8 cellular contexts compared by ENCODE assay signal in the genomic region with DNA sequence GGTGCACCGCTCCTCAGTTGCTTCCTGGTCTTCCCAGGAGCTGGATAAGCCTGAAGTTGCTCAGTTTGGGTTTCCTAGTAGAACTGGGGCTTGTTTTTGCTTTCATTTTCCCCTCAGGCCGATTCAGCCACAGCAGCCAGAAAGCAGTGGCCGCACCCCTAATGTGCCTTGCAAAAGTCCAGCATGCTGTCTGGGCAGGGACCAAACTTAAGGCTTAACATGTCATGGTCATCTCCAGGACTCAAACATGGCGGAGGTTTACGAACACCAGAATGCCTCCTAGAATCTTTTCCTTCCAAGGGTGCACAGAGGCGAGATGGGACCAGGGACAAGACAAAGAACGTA. TPM values are rescaled to one million over a fixed set of nuclear protein-coding genes. Genes with fewer than 3 reads are reported as not detected.
DNase-seq lines count a peak whose midpoint lies in the region; ATAC-seq and TF ChIP-seq lines count a peak whose summit lies in the region.

No MANE protein-coding gene starts in this region.

- H3K4me2 ChIP-seq in neural cell (ENCODE audit: low read length), result peak overlapping the region; percentile 94

- no peak for TF ChIP-seq EP300 in neural cell (conservative IDR thresholded peaks at IDR 0.05; ENCODE audit: poor library complexity, severe bottlenecking)

- peaks cover 35% of the 10 kb centered on the region for H3K79me2 ChIP-seq in neural cell (replicated peaks; ENCODE audit: insufficient read depth, low read length)

- H3K9me3 ChIP-seq in RWPE2 (ENCODE audit: severe bottlenecking), result no peaks in the 10 kb centered on the region
- no peaks in the 10 kb centered on the region for H3K9me3 ChIP-seq in duodenal mucosa (ENCODE audit: control insufficient read depth in 1 of 2, low read length in 2 of 2)
- no peaks in the 10 kb centered on the region for H3K9me3 ChIP-seq in neural cell (ENCODE audit: low read length)

- H3K4me3 ChIP-seq in RWPE2 (ENCODE audit: severe bottlenecking) (peak overlapping the region; percentile 41), duodenal mucosa (ENCODE audit: low read depth in 1 of 2, low read length in 2 of 2) (peak overlapping the region; percentile 79 to 89), neural cell (ENCODE audit: low read length) (peak overlapping the region; percentile 75)

- H3K36me3 ChIP-seq in RWPE2 (ENCODE audit: low read depth) (peaks cover 44% of the 10 kb centered on the region), duodenal mucosa (ENCODE audit: control insufficient read depth in 1 of 2, insufficient read depth in 2 of 2, low read length in 2 of 2) (peaks cover 26 to 29% of the 10 kb centered on the region in 2 donors), neural cell (ENCODE audit: insufficient read depth, low read length) (peaks cover 11% of the 10 kb centered on the region)

- peak overlapping the region; percentile 94 for H3K4me3 Mint-ChIP-seq in activated CD8-positive, alpha-beta memory T cell treated with anti-CD3 and anti-CD28 coated beads, Interleukin-2, amount 10 ng/mL, durations not matched to agents 7 days and 5 days

- no peaks in the 10 kb centered on the region for H3K9me3 Mint-ChIP-seq in activated CD8-positive, alpha-beta memory T cell treated with anti-CD3 and anti-CD28 coated beads, Interleukin-2, amount 10 ng/mL, durations not matched to agents 7 days and 5 days (ENCODE audit: low read depth)

- peak overlapping the region; percentile 71 for H2AFZ ChIP-seq in neural cell (ENCODE audit: low read depth, low read length)

- TF ChIP-seq CTCF in RWPE2 (IDR thresholded peaks at IDR 0.05; ENCODE audit: poor library complexity, severe bottlenecking) (no peak), neural cell (IDR thresholded peaks at IDR 0.05; ENCODE audit: poor library complexity, severe bottlenecking) (no peak)

- H3F3A ChIP-seq in neural cell (ENCODE audit: insufficient read depth, low read length, poor library complexity, severe bottlenecking), result peaks cover 6% of the 10 kb centered on the region

- intact Hi-C loops in head of caudate nucleus (cut with DNase I), result no loop called here

- H3K27me3 Mint-ChIP-seq in activated CD8-positive, alpha-beta memory T cell treated with anti-CD3 and anti-CD28 coated beads, Interleukin-2, amount 10 ng/mL, durations not matched to agents 7 days and 5 days, result no peaks in the 10 kb centered on the region

- peaks cover 77% of the 10 kb centered on the region for H3K4me1 Mint-ChIP-seq in activated CD8-positive, alpha-beta memory T cell treated with anti-CD3 and anti-CD28 coated beads, Interleukin-2, amount 10 ng/mL, durations not matched to agents 7 days and 5 days

- H3K4me1 ChIP-seq in RWPE2 (ENCODE audit: insufficient read depth, poor library complexity, severe bottlenecking), result peaks cover 2% of the 10 kb centered on the region
- H3K4me1 ChIP-seq in duodenal mucosa (ENCODE audit: control insufficient read depth in 1 of 2, insufficient read depth in 2 of 2, low read length in 2 of 2), result peaks cover 54 to 64% of the 10 kb centered on the region in 2 donors

- peak; percentile 5 for ATAC-seq in activated CD8-positive, alpha-beta memory T cell treated with anti-CD3 and anti-CD28 coated beads, Interleukin-2, amount 10 ng/mL, durations not matched to agents 7 days and 5 days
- no peak for ATAC-seq in RWPE2 (ENCODE audit: low read depth)
- ATAC-seq in HG03039 (IDR thresholded peaks at IDR 0.05; ENCODE audit: unreplicated experiment), result no peak

- H3K9ac ChIP-seq in duodenal mucosa (ENCODE audit: low read depth in 1 of 2, low read length in 2 of 2), result peak overlapping the region; percentile 78 to 90
- H3K9ac ChIP-seq in neural cell (ENCODE audit: low read length), result peak overlapping the region; percentile 99

- no peaks in the 10 kb centered on the region for H4K20me1 ChIP-seq in neural cell (ENCODE audit: insufficient read depth)

- H3K27me3 ChIP-seq in RWPE2 (ENCODE audit: insufficient read depth, poor library complexity, severe bottlenecking) (no peaks in the 10 kb centered on the region), duodenal mucosa (ENCODE audit: control insufficient read depth in 1 of 2, insufficient read depth in 2 of 2, low read length in 2 of 2) (no peaks in the 10 kb centered on the region), neural cell (ENCODE audit: insufficient read depth, low read depth, low read length) (no peaks in the 10 kb centered on the region)

- H3K27ac Mint-ChIP-seq in activated CD8-positive, alpha-beta memory T cell treated with anti-CD3 and anti-CD28 coated beads, Interleukin-2, amount 10 ng/mL, durations not matched to agents 7 days and 5 days, result peak overlapping the region; percentile 99

- peak; percentile 60 for DNase-seq in activated CD8-positive, alpha-beta memory T cell treated with anti-CD3 and anti-CD28 coated beads, Interleukin-2, amount 10 ng/mL, durations not matched to agents 7 days and 5 days
- DNase-seq in activated CD8-positive, alpha-beta memory T cell treated with anti-CD3 and anti-CD28 coated beads for 24 hours, result no peak
- DNase-seq in RWPE2 (ENCODE audit: low spot score), result no peak
- no peak for DNase-seq in head of caudate nucleus
- DNase-seq in epidermal melanocyte (ENCODE audit: insufficient read length, low spot score), result no peak

- CTCF ChIA-PET in activated CD8-positive, alpha-beta memory T cell treated with anti-CD3 and anti-CD28 coated beads, Interleukin-2, amount 10 ng/mL, durations not matched to agents 7 days and 5 days (lab: Charles Lee), result interaction anchor here (0.7 to 3.0 kb wide), 8 partner anchors 9 to 285 kb away, joined by 3 to 10 read pairs (median 4); a partner anchor contains a TSS

- H3K9me2 ChIP-seq in neural cell (ENCODE audit: insufficient read depth, low read length), result no peaks in the 10 kb centered on the region

- H3K36me3 Mint-ChIP-seq in activated CD8-positive, alpha-beta memory T cell treated with anti-CD3 and anti-CD28 coated beads, Interleukin-2, amount 10 ng/mL, durations not matched to agents 7 days and 5 days, result peaks cover 34% of the 10 kb centered on the region

- H3K27ac ChIP-seq in RWPE2 (ENCODE audit: poor library complexity, severe bottlenecking) (peak overlapping the region; percentile 81), duodenal mucosa (ENCODE audit: low read depth, low read length) (peak overlapping the region; percentile 94), neural cell (ENCODE audit: low read length) (peak overlapping the region; percentile 96)

- TF ChIP-seq RAD21 in neural cell (conservative IDR thresholded peaks at IDR 0.05), result no peak

TF ChIP-seq in neural cell, 6 proteins besides CTCF, POLR2A, EP300 and RAD21:
- no peak for TF ChIP-seq TAF1 (IDR thresholded peaks at IDR 0.05; ENCODE audit: low read depth)
- TF ChIP-seq EZH2 (IDR thresholded peaks at IDR 0.05; ENCODE audit: borderline replicate concordance, insufficient read depth, low read length, poor library complexity, severe bottlenecking), result no peak
- no peak for TF ChIP-seq POLR2AphosphoS5 (IDR thresholded peaks at IDR 0.05)
- TF ChIP-seq, protein P1, sequence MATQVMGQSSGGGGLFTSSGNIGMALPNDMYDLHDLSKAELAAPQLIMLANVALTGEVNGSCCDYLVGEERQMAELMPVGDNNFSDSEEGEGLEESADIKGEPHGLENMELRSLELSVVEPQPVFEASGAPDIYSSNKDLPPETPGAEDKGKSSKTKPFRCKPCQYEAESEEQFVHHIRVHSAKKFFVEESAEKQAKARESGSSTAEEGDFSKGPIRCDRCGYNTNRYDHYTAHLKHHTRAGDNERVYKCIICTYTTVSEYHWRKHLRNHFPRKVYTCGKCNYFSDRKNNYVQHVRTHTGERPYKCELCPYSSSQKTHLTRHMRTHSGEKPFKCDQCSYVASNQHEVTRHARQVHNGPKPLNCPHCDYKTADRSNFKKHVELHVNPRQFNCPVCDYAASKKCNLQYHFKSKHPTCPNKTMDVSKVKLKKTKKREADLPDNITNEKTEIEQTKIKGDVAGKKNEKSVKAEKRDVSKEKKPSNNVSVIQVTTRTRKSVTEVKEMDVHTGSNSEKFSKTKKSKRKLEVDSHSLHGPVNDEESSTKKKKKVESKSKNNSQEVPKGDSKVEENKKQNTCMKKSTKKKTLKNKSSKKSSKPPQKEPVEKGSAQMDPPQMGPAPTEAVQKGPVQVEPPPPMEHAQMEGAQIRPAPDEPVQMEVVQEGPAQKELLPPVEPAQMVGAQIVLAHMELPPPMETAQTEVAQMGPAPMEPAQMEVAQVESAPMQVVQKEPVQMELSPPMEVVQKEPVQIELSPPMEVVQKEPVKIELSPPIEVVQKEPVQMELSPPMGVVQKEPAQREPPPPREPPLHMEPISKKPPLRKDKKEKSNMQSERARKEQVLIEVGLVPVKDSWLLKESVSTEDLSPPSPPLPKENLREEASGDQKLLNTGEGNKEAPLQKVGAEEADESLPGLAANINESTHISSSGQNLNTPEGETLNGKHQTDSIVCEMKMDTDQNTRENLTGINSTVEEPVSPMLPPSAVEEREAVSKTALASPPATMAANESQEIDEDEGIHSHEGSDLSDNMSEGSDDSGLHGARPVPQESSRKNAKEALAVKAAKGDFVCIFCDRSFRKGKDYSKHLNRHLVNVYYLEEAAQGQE (IDR thresholded peaks at IDR 0.05; ENCODE audit: borderline replicate concordance), result no peak
- TF ChIP-seq MXI1 (conservative IDR thresholded peaks at IDR 0.05; ENCODE audit: poor library complexity, severe bottlenecking), result no peak
- TF ChIP-seq SMC3 (conservative IDR thresholded peaks at IDR 0.05; ENCODE audit: poor library complexity), result no peak

RNA-seq across cellular contexts. Expression of a gene that starts 2.5 kb away (rescaled TPM):
- total RNA-seq in activated CD8-positive, alpha-beta memory T cell treated with anti-CD3 and anti-CD28 coated beads, Interleukin-2, amount 10 ng/mL, durations not matched to agents 7 days and 5 days, result not detected
- 120 and 121 TPM in 2 replicates for polyA plus RNA-seq in neural cell
- polyA minus RNA-seq in neural cell, result 49.0 and 52.3 TPM in 2 replicates

RNA-seq across cellular contexts. Expression of a gene that starts 2.7 kb away (rescaled TPM):
- total RNA-seq in activated CD8-positive, alpha-beta memory T cell treated with anti-CD3 and anti-CD28 coated beads, Interleukin-2, amount 10 ng/mL, durations not matched to agents 7 days and 5 days, result 10 to 100 TPM; 24.2 to 29.6 TPM
- 304 and 305 TPM in 2 replicates for polyA plus RNA-seq in neural cell
- polyA minus RNA-seq in neural cell, result 170 and 176 TPM in 2 replicates

RNA-seq across cellular contexts. Expression of a gene that starts 17.3 kb away (rescaled TPM):
- total RNA-seq in activated CD8-positive, alpha-beta memory T cell treated with anti-CD3 and anti-CD28 coated beads, Interleukin-2, amount 10 ng/mL, durations not matched to agents 7 days and 5 days, result 10 to 100 TPM; 61.6 to 66.6 TPM
- polyA plus RNA-seq in neural cell, result 27.5 and 29.3 TPM in 2 replicates
- 38.5 and 40.9 TPM in 2 replicates for polyA minus RNA-seq in neural cell

RNA-seq across cellular contexts. Expression of a gene that starts 18.3 kb away (rescaled TPM):
- total RNA-seq in activated CD8-positive, alpha-beta memory T cell treated with anti-CD3 and anti-CD28 coated beads, Interleukin-2, amount 10 ng/mL, durations not matched to agents 7 days and 5 days, result 10 to 100 TPM; 47.5 to 49.2 TPM
- polyA plus RNA-seq in neural cell, result 48.6 and 55.2 TPM in 2 replicates
- polyA minus RNA-seq in neural cell, result 40.4 and 50.6 TPM in 2 replicates

RNA-seq across cellular contexts. Expression of a gene that starts 20.6 kb away (rescaled TPM):
- under 1 TPM; 0.14 to 0.15 TPM for total RNA-seq in activated CD8-positive, alpha-beta memory T cell treated with anti-CD3 and anti-CD28 coated beads, Interleukin-2, amount 10 ng/mL, durations not matched to agents 7 days and 5 days
- 0.44 and 0.82 TPM in 2 replicates for polyA plus RNA-seq in neural cell
- polyA minus RNA-seq in neural cell, result 1.0 and 1.2 TPM in 2 replicates
